ENCODE assay signal across 17 cellular contexts in genomic region chr10:89403043-89403442, GRCh38. TPM values are rescaled to one million over a fixed set of nuclear protein-coding genes. Genes with fewer than 3 reads are reported as not detected.
DNase-seq lines count a peak whose midpoint lies in the region; ATAC-seq and TF ChIP-seq lines count a peak whose summit lies in the region.
"Had no signal": no experiment of that assay in that cellular context is flagged by ENCODE, and none has a peak within 500 bp of the region (broad histone marks: within the 10 kb centered on the region; RNA-seq: fewer than 3 reads in every experiment).

No MANE protein-coding gene starts in this region.

- no peak for TF ChIP-seq CTCF in activated CD8-positive, alpha-beta T cell treated with anti-CD3 and anti-CD28 coated beads for 36 hours (IDR thresholded peaks at IDR 0.05)

- ATAC-seq in activated CD8-positive, alpha-beta T cell treated with anti-CD3 and anti-CD28 coated beads for 36 hours = peak; percentile 17
- ATAC-seq in activated CD8-positive, alpha-beta T cell treated with anti-CD3 and anti-CD28 coated beads, Interleukin-2, amount 10 ng/mL, durations not matched to agents 7 days and 5 days = no peak
- ATAC-seq in stimulated activated naive CD8-positive, alpha-beta T cell treated with anti-CD3 and anti-CD28 coated beads, Interleukin-15, Interleukin-2, amounts not matched to agents 100 U/mL and 50 U/mL, for 24 hours = peak; percentile 36
- ATAC-seq in stimulated activated naive CD8-positive, alpha-beta T cell treated with anti-CD3 and anti-CD28 coated beads, Interleukin-15, amount 100 ng/mL, for 72 hours = no peak
- ATAC-seq: A549; CD8-positive, alpha-beta T cell; GM12878 had no signal

- DNase-seq in activated CD8-positive, alpha-beta T cell treated with anti-CD3 and anti-CD28 coated beads for 36 hours = no peak
- no peak for DNase-seq in activated CD8-positive, alpha-beta T cell treated with anti-CD3 and anti-CD28 coated beads, Interleukin-2, amount 10 ng/mL, durations not matched to agents 7 days and 5 days
- no peak for DNase-seq in stimulated activated naive CD8-positive, alpha-beta T cell treated with anti-CD3 and anti-CD28 coated beads, Interleukin-15, Interleukin-2, amounts not matched to agents 100 U/mL and 50 U/mL, for 24 hours
- no peak for DNase-seq in stimulated activated naive CD8-positive, alpha-beta T cell treated with anti-CD3 and anti-CD28 coated beads, Interleukin-15, amount 100 ng/mL, for 72 hours
- no peak for DNase-seq in EL
- DNase-seq: AML-193; Caco-2; Calu3; CD4-positive, alpha-beta T cell; CD8-positive, alpha-beta T cell; DMS79 treated with DMSO at 0.1 percent for 48 hours; GDM1 had no signal

- H3K27ac Mint-ChIP-seq in activated CD8-positive, alpha-beta T cell treated with anti-CD3 and anti-CD28 coated beads for 36 hours = no peak overlapping the region
- H3K27ac Mint-ChIP-seq in activated CD8-positive, alpha-beta T cell treated with anti-CD3 and anti-CD28 coated beads, Interleukin-2, amount 10 ng/mL, durations not matched to agents 7 days and 5 days = no peak overlapping the region
- H3K27ac Mint-ChIP-seq in stimulated activated naive CD8-positive, alpha-beta T cell treated with anti-CD3 and anti-CD28 coated beads, Interleukin-15, amount 100 ng/mL, for 72 hours = no peak overlapping the region
- H3K27ac Mint-ChIP-seq: B cell; CD4-positive, alpha-beta T cell; CD8-positive, alpha-beta T cell had no signal

- no peaks in the 10 kb centered on the region for H3K27me3 Mint-ChIP-seq in activated CD8-positive, alpha-beta T cell treated with anti-CD3 and anti-CD28 coated beads for 36 hours
- no peaks in the 10 kb centered on the region for H3K27me3 Mint-ChIP-seq in activated CD8-positive, alpha-beta T cell treated with anti-CD3 and anti-CD28 coated beads, Interleukin-2, amount 10 ng/mL, durations not matched to agents 7 days and 5 days (ENCODE audit: low read depth)
- H3K27me3 Mint-ChIP-seq in stimulated activated naive CD8-positive, alpha-beta T cell treated with anti-CD3 and anti-CD28 coated beads, Interleukin-15, amount 100 ng/mL, for 72 hours = no peaks in the 10 kb centered on the region
- H3K27me3 Mint-ChIP-seq: B cell; CD4-positive, alpha-beta T cell had no signal

- H3K4me3 Mint-ChIP-seq in activated CD8-positive, alpha-beta T cell treated with anti-CD3 and anti-CD28 coated beads for 36 hours = no peak overlapping the region
- H3K4me3 Mint-ChIP-seq in activated CD8-positive, alpha-beta T cell treated with anti-CD3 and anti-CD28 coated beads, Interleukin-2, amount 10 ng/mL, durations not matched to agents 7 days and 5 days = no peak overlapping the region
- H3K4me3 Mint-ChIP-seq in stimulated activated naive CD8-positive, alpha-beta T cell treated with anti-CD3 and anti-CD28 coated beads, Interleukin-15, amount 100 ng/mL, for 72 hours = no peak overlapping the region
- H3K4me3 Mint-ChIP-seq: B cell; CD4-positive, alpha-beta T cell; CD8-positive, alpha-beta T cell had no signal

- POLR2A ChIA-PET in activated CD8-positive, alpha-beta T cell treated with anti-CD3 and anti-CD28 coated beads for 36 hours (lab: Charles Lee) = interaction anchor here (1.6 kb wide), 1 partner anchor 10 kb away, joined by 5 read pairs; the partner anchor contains the start of gene IFIT1
- POLR2A ChIA-PET in activated CD8-positive, alpha-beta T cell treated with anti-CD3 and anti-CD28 coated beads, Interleukin-2, amount 10 ng/mL, durations not matched to agents 7 days and 5 days (lab: Charles Lee) = interaction anchor here (1.5 to 3.0 kb wide), 2 partner anchors 10 to 11 kb away, joined by 4 to 13 read pairs; partner anchors contain the start of gene IFIT5

- H3K36me3 Mint-ChIP-seq in activated CD8-positive, alpha-beta T cell treated with anti-CD3 and anti-CD28 coated beads for 36 hours (ENCODE audit: low read depth) = peaks cover 2% of the 10 kb centered on the region
- peaks cover 88% of the 10 kb centered on the region for H3K36me3 Mint-ChIP-seq in activated CD8-positive, alpha-beta T cell treated with anti-CD3 and anti-CD28 coated beads, Interleukin-2, amount 10 ng/mL, durations not matched to agents 7 days and 5 days (ENCODE audit: low read depth)

- CTCF ChIA-PET in activated CD8-positive, alpha-beta T cell treated with anti-CD3 and anti-CD28 coated beads for 36 hours (lab: Charles Lee) = interaction anchor here (0.9 to 1.9 kb wide), 4 partner anchors 11 to 160 kb away, joined by 3 to 6 read pairs (median 4); partner anchors contain the start of genes IFIT1 and IFIT5
- CTCF ChIA-PET in activated CD8-positive, alpha-beta T cell treated with anti-CD3 and anti-CD28 coated beads, Interleukin-2, amount 10 ng/mL, durations not matched to agents 7 days and 5 days (lab: Charles Lee) = interaction anchor here (1.5 to 2.8 kb wide), 3 partner anchors 10 to 186 kb away, joined by 3 to 8 read pairs (median 4); partner anchors contain the start of gene IFIT5

- intact Hi-C loops in activated CD8-positive, alpha-beta T cell treated with anti-CD3 and anti-CD28 coated beads for 36 hours (cut with micrococcal nuclease) = no loop called here

- H3K9me3 Mint-ChIP-seq in activated CD8-positive, alpha-beta T cell treated with anti-CD3 and anti-CD28 coated beads for 36 hours = no peaks in the 10 kb centered on the region
- no peaks in the 10 kb centered on the region for H3K9me3 Mint-ChIP-seq in activated CD8-positive, alpha-beta T cell treated with anti-CD3 and anti-CD28 coated beads, Interleukin-2, amount 10 ng/mL, durations not matched to agents 7 days and 5 days (ENCODE audit: insufficient read depth)
- H3K9me3 Mint-ChIP-seq in stimulated activated naive CD8-positive, alpha-beta T cell treated with anti-CD3 and anti-CD28 coated beads, Interleukin-15, amount 100 ng/mL, for 72 hours = no peaks in the 10 kb centered on the region
- H3K9me3 Mint-ChIP-seq: CD4-positive, alpha-beta T cell; CD8-positive, alpha-beta T cell had no signal

- H3K4me1 Mint-ChIP-seq in activated CD8-positive, alpha-beta T cell treated with anti-CD3 and anti-CD28 coated beads for 36 hours (ENCODE audit: low read depth) = peaks cover 7% of the 10 kb centered on the region
- peaks cover 26% of the 10 kb centered on the region for H3K4me1 Mint-ChIP-seq in activated CD8-positive, alpha-beta T cell treated with anti-CD3 and anti-CD28 coated beads, Interleukin-2, amount 10 ng/mL, durations not matched to agents 7 days and 5 days (ENCODE audit: low read depth)
- peaks cover 3% of the 10 kb centered on the region for H3K4me1 Mint-ChIP-seq in stimulated activated naive CD8-positive, alpha-beta T cell treated with anti-CD3 and anti-CD28 coated beads, Interleukin-15, amount 100 ng/mL, for 72 hours
- H3K4me1 Mint-ChIP-seq: B cell had no signal

RNA-seq across cellular contexts. Expression of gene IFIT1, which starts 10.6 kb away (rescaled TPM):
- 1 to 10 TPM; 6.1 to 6.3 TPM for total RNA-seq in activated CD8-positive, alpha-beta T cell treated with anti-CD3 and anti-CD28 coated beads for 36 hours
- total RNA-seq in activated CD8-positive, alpha-beta T cell treated with anti-CD3 and anti-CD28 coated beads, Interleukin-2, amount 10 ng/mL, durations not matched to agents 7 days and 5 days = 10 to 100 TPM; 29.8 to 31.8 TPM

RNA-seq across cellular contexts. Expression of gene IFIT5, which starts 11.3 kb away (rescaled TPM):
- 10 to 100 TPM; 11.7 to 12.6 TPM for total RNA-seq in activated CD8-positive, alpha-beta T cell treated with anti-CD3 and anti-CD28 coated beads for 36 hours
- 10 to 100 TPM; 22.5 to 22.7 TPM for total RNA-seq in activated CD8-positive, alpha-beta T cell treated with anti-CD3 and anti-CD28 coated beads, Interleukin-2, amount 10 ng/mL, durations not matched to agents 7 days and 5 days

RNA-seq across cellular contexts. Expression of gene IFIT1B, which starts 25.2 kb away (rescaled TPM):
- not detected for total RNA-seq in activated CD8-positive, alpha-beta T cell treated with anti-CD3 and anti-CD28 coated beads for 36 hours
- total RNA-seq in activated CD8-positive, alpha-beta T cell treated with anti-CD3 and anti-CD28 coated beads, Interleukin-2, amount 10 ng/mL, durations not matched to agents 7 days and 5 days = not detected
- total RNA-seq: A172; B cell; Caco-2; Calu3; CD8-positive, alpha-beta T cell; G401; GM12878 had no signal

Comparison
In these comparisons a context has a peak if more than half of its experiments do, and no peak if none do; other contexts are left out.
1. ATAC-seq: peak in activated CD8-positive, alpha-beta T cell treated with anti-CD3 and anti-CD28 coated beads for 36 hours (single experiment) and stimulated activated naive CD8-positive, alpha-beta T cell treated with anti-CD3 and anti-CD28 coated beads, Interleukin-15, Interleukin-2, amounts not matched to agents 100 U/mL and 50 U/mL, for 24 hours (single experiment); none in activated CD8-positive, alpha-beta T cell treated with anti-CD3 and anti-CD28 coated beads, Interleukin-2, amount 10 ng/mL, durations not matched to agents 7 days and 5 days (single experiment) and stimulated activated naive CD8-positive, alpha-beta T cell treated with anti-CD3 and anti-CD28 coated beads, Interleukin-15, amount 100 ng/mL, for 72 hours (single experiment).
2. RNA of gene IFIT1, which starts 10.6 kb away (total RNA-seq): 29.8 to 31.8 TPM in activated CD8-positive, alpha-beta T cell treated with anti-CD3 and anti-CD28 coated beads, Interleukin-2, amount 10 ng/mL, durations not matched to agents 7 days and 5 days; 6.1 to 6.3 TPM in activated CD8-positive, alpha-beta T cell treated with anti-CD3 and anti-CD28 coated beads for 36 hours; every median in the first group is over 4 times any median in the second.